In the genomic region with DNA sequence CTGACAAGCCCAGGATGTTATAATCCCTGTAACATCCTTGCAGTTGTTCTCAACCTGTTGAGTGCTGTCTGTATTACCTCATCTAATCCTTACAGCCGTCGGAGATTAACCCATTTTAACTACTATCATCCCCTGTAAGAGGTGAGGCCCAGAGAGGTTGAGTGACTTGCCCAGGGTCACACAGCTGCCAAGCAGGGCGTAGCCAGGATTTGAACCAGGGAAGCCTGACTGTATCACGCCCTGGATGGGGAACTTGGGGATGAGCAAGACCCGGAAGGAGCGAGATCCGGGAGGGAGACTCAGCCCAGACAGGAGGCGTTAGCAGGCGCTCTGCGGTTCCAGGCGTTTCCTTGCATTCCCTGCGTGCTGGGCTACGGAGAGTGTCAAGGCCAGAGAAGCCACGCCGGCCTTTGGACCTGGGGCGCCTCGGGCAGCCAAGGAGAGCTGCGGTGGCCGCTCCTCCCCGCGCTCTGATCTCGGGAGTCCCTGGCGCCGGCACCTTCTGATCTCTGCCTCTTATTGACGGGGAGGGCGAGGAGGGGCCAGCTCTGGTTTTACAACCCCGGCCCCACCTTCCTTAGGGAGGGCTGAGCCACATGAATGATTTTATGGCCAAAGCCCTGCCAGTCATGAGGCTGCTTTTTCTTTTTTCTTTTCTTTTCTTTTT, we compare ENCODE assay signal across 1 cellular context.
A peak's percentile ranks its signal among the peaks of the same experiment; 100 is the strongest.
TF ChIP-seq lines count a peak whose summit lies in the region.

No MANE protein-coding gene starts in this region.

TF ChIP-seq in H1, 55 proteins besides CTCF, POLR2A, EP300 and RAD21:
- TF ChIP-seq HDAC2 (IDR thresholded peaks at IDR 0.05; ENCODE audit: borderline replicate concordance in 1 of 2, low read depth in 2 of 2, low read length in 2 of 2) (peak in 1 of 2 experiments; percentile 80; a peak in 1 of 4 replicates), EGR1 (IDR thresholded peaks at IDR 0.05; ENCODE audit: borderline replicate concordance, low read depth, low read length) (no peak), BACH1 (IDR thresholded peaks at IDR 0.05; ENCODE audit: low read length) (no peak), HDAC6 (IDR thresholded peaks at IDR 0.05; ENCODE audit: low read depth, low read length) (no peak), KDM1A (IDR thresholded peaks at IDR 0.05; ENCODE audit: borderline replicate concordance, low read length) (peak; percentile 96), RXRA (IDR thresholded peaks at IDR 0.05; ENCODE audit: insufficient read depth, low read depth, low read length) (no peak), ASH2L (IDR thresholded peaks at IDR 0.05; ENCODE audit: low read length) (no peak), SAP30 (IDR thresholded peaks at IDR 0.05; ENCODE audit: insufficient read depth, insufficient replicate concordance, low read length) (no peak), SIX5 (IDR thresholded peaks at IDR 0.05; ENCODE audit: low read depth, low read length) (no peak), CHD1 (IDR thresholded peaks at IDR 0.05; ENCODE audit: low read depth, low read length) (no peak)
